In genomic region chr15:63401714-63402497, GRCh38 we compare ENCODE assay signal across 12 cellular contexts. TPM values are rescaled to one million over a fixed set of nuclear protein-coding genes. Genes with fewer than 3 reads are reported as not detected.
DNase-seq lines count a peak whose midpoint lies in the region; TF ChIP-seq lines count a peak whose summit lies in the region.
"Had no signal": no experiment of that assay in that cellular context is flagged by ENCODE, and none has a peak within 500 bp of the region (broad histone marks: within the 10 kb centered on the region; RNA-seq: fewer than 3 reads in every experiment).

No MANE protein-coding gene starts in this region.

- H3K9me3 ChIP-seq in SJSA1 (replicated peaks) = no peaks in the 10 kb centered on the region
- no peaks in the 10 kb centered on the region for H3K9me3 ChIP-seq in sigmoid colon
- H3K9me3 ChIP-seq: BE2C, Caco-2 had no signal

- no peaks in the 10 kb centered on the region for H3K9me3 Mint-ChIP-seq in T-helper 2 cell treated with Interferon-gamma antibody and Interleukin-4, amounts not matched to agents 5 μg/mL and 100 μg/mL, for 36 hours
- H3K9me3 Mint-ChIP-seq: CD4-positive, alpha-beta T cell; GM23338 had no signal

- H3K27me3 Mint-ChIP-seq in T-helper 2 cell treated with Interferon-gamma antibody and Interleukin-4, amounts not matched to agents 5 μg/mL and 100 μg/mL, for 36 hours (ENCODE audit: low read depth) = no peaks in the 10 kb centered on the region
- H3K27me3 Mint-ChIP-seq: CD4-positive, alpha-beta T cell had no signal

- no peak for DNase-seq in SJSA1 (ENCODE audit: low read depth in 1 of 2, low spot score in 2 of 2)
- peak; percentile 19 to 53 for DNase-seq in erythroblast (lab: John Stamatoyannopoulos, UW)
- no peak for DNase-seq in T-helper 2 cell treated with Interferon-gamma antibody and Interleukin-4, amounts not matched to agents 5 μg/mL and 100 μg/mL, for 36 hours (ENCODE audit: low spot score)
- DNase-seq in activated CD8-positive, alpha-beta memory T cell treated with anti-CD3 and anti-CD28 coated beads for 24 hours = no peak
- DNase-seq in A172 (ENCODE audit: low spot score) = no peak
- DNase-seq in sigmoid colon = no peak
- DNase-seq: 8988T; BE2C; CD4-positive, alpha-beta T cell had no signal

- H3K36me3 ChIP-seq in SJSA1 = no peaks in the 10 kb centered on the region
- H3K36me3 ChIP-seq in sigmoid colon = no peaks in the 10 kb centered on the region
- H3K36me3 ChIP-seq: BE2C had no signal

- no peak for TF ChIP-seq EP300 in sigmoid colon (IDR thresholded peaks at IDR 0.05)

- WGBS in sigmoid colon, 2 donors = 84 to 94% methylated on average over 5 of the region's 5 CpGs

- H3K4me1 ChIP-seq in SJSA1 (replicated peaks) = peaks cover 24% of the 10 kb centered on the region
- no peaks in the 10 kb centered on the region for H3K4me1 ChIP-seq in sigmoid colon
- H3K4me1 ChIP-seq: Caco-2 had no signal

- TF ChIP-seq POLR2A in erythroblast (IDR thresholded peaks at IDR 0.05; ENCODE audit: low read length) = no peak
- TF ChIP-seq POLR2A in sigmoid colon (IDR thresholded peaks at IDR 0.05) = no peak

- intact Hi-C loops in sigmoid colon (cut with DNase I) = loop anchor here (1.0 to 10.0 kb wide), 3 partner anchors 114 to 617 kb away; partner anchors contain the start of gene RPS27L

- peaks cover 20% of the 10 kb centered on the region for H3K4me1 Mint-ChIP-seq in T-helper 2 cell treated with Interferon-gamma antibody and Interleukin-4, amounts not matched to agents 5 μg/mL and 100 μg/mL, for 36 hours (ENCODE audit: low read depth)

- TF ChIP-seq CTCF in C4-2B (conservative IDR thresholded peaks at IDR 0.05) (no peak), sigmoid colon (IDR thresholded peaks at IDR 0.05) (no peak)

- H3K27ac ChIP-seq in C4-2B (peak overlapping the region; percentile 28; the same call in 1 of the 2 replicates), SJSA1 (0 out of 2 replicates have a peak overlapping the region, but pooled peaks have one; percentile 1), sigmoid colon (no peak overlapping the region)

- no peak overlapping the region for H3K27ac Mint-ChIP-seq in T-helper 2 cell treated with Interferon-gamma antibody and Interleukin-4, amounts not matched to agents 5 μg/mL and 100 μg/mL, for 36 hours
- H3K27ac Mint-ChIP-seq: CD4-positive, alpha-beta T cell; GM23338 had no signal

- H3K27me3 ChIP-seq in SJSA1 (replicated peaks) (no peaks in the 10 kb centered on the region), sigmoid colon (no peaks in the 10 kb centered on the region)
- H3K27me3 ChIP-seq: BE2C had no signal

- no peak overlapping the region for H3K4me3 Mint-ChIP-seq in T-helper 2 cell treated with Interferon-gamma antibody and Interleukin-4, amounts not matched to agents 5 μg/mL and 100 μg/mL, for 36 hours
- H3K4me3 Mint-ChIP-seq: CD4-positive, alpha-beta T cell; GM23338 had no signal

- no peaks in the 10 kb centered on the region for H3K36me3 Mint-ChIP-seq in T-helper 2 cell treated with Interferon-gamma antibody and Interleukin-4, amounts not matched to agents 5 μg/mL and 100 μg/mL, for 36 hours (ENCODE audit: low read depth)

- no peak overlapping the region for H3K4me3 ChIP-seq in SJSA1
- no peak overlapping the region for H3K4me3 ChIP-seq in sigmoid colon
- H3K4me3 ChIP-seq: GM23338 had no signal

RNA-seq across cellular contexts. Expression of gene CA12, which starts 20.3 kb away (rescaled TPM):
- 3.7 and 5.6 TPM in 2 replicates for total RNA-seq in SJSA1 (2014; rRNA removed; shearing (Covaris generic))
- total RNA-seq in A172 (2014; rRNA removed; shearing (Covaris generic)) = 0.45 and 1.3 TPM in 2 replicates
- total RNA-seq in sigmoid colon = 1 to 10 TPM in 2 of 4 donors, under 1 TPM in 2; 0.14 to 2.2 (median 1.3) TPM
- 10 to 100 TPM; 21.0 to 76.2 (median 29.4) TPM for polyA plus RNA-seq in sigmoid colon
- total RNA-seq: CD4-positive, alpha-beta T cell had no signal

Comparison
In these comparisons a context has a peak if more than half of its experiments do, and no peak if none do; other contexts are left out.
1. H3K27ac ChIP-seq: peak in C4-2B (single experiment) and SJSA1 (single experiment); none in sigmoid colon (0 of 4).
2. DNase-seq: peak in erythroblast (2 of 2); none in SJSA1 (0 of 2), T-helper 2 cell treated with Interferon-gamma antibody and Interleukin-4, amounts not matched to agents 5 μg/mL and 100 μg/mL, for 36 hours (single experiment), activated CD8-positive, alpha-beta memory T cell treated with anti-CD3 and anti-CD28 coated beads for 24 hours (single experiment), A172 (single experiment) and sigmoid colon (single experiment).